ENCODE assay signal across 6 cellular contexts in genomic region chr9:79247021-79247420, GRCh38.
"Had no signal": no experiment of that assay in that cellular context is flagged by ENCODE, and none has a peak within 500 bp of the region (broad histone marks: within the 10 kb centered on the region; RNA-seq: fewer than 3 reads in every experiment).

No MANE protein-coding gene starts in this region.

- H3K4me3 Mint-ChIP-seq: H9 had no signal

- ATAC-seq: K562 had no signal

- H3K4me3 ChIP-seq: GM23248, K562 had no signal

- H3K9ac ChIP-seq: GM23248 had no signal

- H3K27ac ChIP-seq: GM23248 had no signal

- H2AFZ ChIP-seq: GM23248 had no signal

- DNase-seq: GM23248, GOT3, H9, HCEC 1CT, IMR-90 had no signal
